1 cellular context compared by ENCODE assay signal in the genomic region with DNA sequence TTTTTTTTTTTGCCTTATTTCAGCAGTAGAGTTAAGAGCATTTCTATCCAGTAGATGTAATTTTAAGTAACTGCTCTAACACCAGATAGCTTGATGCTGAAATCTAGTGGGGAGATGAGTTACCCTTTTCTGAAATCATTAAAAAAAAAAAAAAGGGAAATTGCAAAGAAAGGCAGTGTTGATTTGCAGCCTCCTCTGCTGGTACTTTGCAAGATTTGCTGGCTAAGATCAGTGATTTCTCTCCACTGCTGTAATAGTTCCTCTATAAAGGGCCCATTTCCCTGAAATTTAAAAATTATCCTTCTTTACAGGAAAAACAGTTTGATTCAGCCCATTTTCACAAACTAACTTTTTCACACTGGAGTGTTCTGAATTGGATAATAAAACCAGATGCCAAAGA.
TF ChIP-seq lines count a peak whose summit lies in the region.

No MANE protein-coding gene starts in this region.

TF ChIP-seq in GM23338, 12 proteins besides CTCF, POLR2A, EP300 and RAD21 (continued from another document):
- TF ChIP-seq, protein P1, sequence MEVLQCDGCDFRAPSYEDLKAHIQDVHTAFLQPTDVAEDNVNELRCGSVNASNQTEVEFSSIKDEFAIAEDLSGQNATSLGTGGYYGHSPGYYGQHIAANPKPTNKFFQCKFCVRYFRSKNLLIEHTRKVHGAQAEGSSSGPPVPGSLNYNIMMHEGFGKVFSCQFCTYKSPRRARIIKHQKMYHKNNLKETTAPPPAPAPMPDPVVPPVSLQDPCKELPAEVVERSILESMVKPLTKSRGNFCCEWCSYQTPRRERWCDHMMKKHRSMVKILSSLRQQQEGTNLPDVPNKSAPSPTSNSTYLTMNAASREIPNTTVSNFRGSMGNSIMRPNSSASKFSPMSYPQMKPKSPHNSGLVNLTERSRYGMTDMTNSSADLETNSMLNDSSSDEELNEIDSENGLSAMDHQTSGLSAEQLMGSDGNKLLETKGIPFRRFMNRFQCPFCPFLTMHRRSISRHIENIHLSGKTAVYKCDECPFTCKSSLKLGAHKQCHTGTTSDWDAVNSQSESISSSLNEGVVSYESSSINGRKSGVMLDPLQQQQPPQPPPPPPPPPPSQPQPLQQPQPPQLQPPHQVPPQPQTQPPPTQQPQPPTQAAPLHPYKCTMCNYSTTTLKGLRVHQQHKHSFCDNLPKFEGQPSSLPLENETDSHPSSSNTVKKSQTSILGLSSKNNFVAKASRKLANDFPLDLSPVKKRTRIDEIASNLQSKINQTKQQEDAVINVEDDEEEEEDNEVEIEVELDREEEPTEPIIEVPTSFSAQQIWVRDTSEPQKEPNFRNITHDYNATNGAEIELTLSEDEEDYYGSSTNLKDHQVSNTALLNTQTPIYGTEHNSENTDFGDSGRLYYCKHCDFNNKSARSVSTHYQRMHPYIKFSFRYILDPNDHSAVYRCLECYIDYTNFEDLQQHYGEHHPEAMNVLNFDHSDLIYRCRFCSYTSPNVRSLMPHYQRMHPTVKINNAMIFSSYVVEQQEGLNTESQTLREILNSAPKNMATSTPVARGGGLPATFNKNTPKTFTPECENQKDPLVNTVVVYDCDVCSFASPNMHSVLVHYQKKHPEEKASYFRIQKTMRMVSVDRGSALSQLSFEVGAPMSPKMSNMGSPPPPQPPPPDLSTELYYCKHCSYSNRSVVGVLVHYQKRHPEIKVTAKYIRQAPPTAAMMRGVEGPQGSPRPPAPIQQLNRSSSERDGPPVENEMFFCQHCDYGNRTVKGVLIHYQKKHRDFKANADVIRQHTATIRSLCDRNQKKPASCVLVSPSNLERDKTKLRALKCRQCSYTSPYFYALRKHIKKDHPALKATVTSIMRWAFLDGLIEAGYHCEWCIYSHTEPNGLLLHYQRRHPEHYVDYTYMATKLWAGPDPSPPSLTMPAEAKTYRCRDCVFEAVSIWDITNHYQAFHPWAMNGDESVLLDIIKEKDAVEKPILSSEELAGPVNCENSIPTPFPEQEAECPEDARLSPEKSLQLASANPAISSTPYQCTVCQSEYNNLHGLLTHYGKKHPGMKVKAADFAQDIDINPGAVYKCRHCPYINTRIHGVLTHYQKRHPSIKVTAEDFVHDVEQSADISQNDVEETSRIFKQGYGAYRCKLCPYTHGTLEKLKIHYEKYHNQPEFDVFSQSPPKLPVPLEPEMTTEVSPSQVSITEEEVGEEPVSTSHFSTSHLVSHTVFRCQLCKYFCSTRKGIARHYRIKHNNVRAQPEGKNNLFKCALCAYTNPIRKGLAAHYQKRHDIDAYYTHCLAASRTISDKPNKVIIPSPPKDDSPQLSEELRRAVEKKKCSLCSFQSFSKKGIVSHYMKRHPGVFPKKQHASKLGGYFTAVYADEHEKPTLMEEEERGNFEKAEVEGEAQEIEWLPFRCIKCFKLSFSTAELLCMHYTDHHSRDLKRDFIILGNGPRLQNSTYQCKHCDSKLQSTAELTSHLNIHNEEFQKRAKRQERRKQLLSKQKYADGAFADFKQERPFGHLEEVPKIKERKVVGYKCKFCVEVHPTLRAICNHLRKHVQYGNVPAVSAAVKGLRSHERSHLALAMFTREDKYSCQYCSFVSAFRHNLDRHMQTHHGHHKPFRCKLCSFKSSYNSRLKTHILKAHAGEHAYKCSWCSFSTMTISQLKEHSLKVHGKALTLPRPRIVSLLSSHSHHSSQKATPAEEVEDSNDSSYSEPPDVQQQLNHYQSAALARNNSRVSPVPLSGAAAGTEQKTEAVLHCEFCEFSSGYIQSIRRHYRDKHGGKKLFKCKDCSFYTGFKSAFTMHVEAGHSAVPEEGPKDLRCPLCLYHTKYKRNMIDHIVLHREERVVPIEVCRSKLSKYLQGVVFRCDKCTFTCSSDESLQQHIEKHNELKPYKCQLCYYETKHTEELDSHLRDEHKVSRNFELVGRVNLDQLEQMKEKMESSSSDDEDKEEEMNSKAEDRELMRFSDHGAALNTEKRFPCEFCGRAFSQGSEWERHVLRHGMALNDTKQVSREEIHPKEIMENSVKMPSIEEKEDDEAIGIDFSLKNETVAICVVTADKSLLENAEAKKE (CRISPR knock-in tag; IDR thresholded peaks at IDR 0.05), result no peak
- TF ChIP-seq EZH2phosphoT487 (IDR thresholded peaks at IDR 0.05; ENCODE audit: unreplicated experiment), result no peak
TF ChIP-seq in GM23338: peak in this region for 0.
